Comparison of ENCODE assay signal across 24 cellular contexts in the genomic region with DNA sequence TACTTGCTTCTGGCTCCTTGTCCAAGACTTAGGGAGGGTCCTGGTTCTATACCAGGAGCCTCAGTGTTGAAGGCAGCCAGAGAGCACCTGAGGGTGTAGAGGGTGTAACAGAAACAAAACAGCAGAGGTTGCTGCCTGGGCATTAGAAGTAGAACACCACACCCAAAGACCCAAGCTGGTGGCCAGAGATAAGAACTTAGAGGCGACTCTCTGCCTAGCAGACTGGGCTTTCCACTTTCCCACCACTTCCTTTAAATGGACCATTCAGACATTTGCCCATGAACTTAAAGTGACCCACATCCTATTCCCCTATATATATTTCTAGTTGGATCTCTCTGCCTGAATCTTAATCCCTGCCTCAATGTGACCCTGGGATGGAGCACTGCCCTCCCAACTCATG.
"Had no signal": no experiment of that assay in that cellular context is flagged by ENCODE, and none has a peak within 500 bp of the region (broad histone marks: within the 10 kb centered on the region; RNA-seq: fewer than 3 reads in every experiment).

No MANE protein-coding gene starts in this region.

- DNase-seq: activated CD4-positive, alpha-beta T cell treated with anti-CD3 and anti-CD28 coated beads for 48 hours; activated CD4-positive, alpha-beta T cell treated with anti-CD3 and anti-CD28 coated beads, Interleukin-2, amount 50 U/mL, for 4 hours; activated CD4-positive, CD25-positive, alpha-beta regulatory T cell treated with anti-CD3 and anti-CD28 coated beads, Interleukin-2, amount 50 U/mL, for 72 hours; activated naive CD4-positive, alpha-beta T cell treated with anti-CD3 and anti-CD28 coated beads, Interleukin-2, amount 50 U/mL, for 16 hours; activated naive CD8-positive, alpha-beta T cell treated with anti-CD3 and anti-CD28 coated beads, Interleukin-2, amount 10 ng/mL, durations not matched to agents 7 days and 5 days; activated T-cell treated with anti-CD3 and anti-CD28 coated beads, Interleukin-2, amount 50 U/mL, for 72 hours; adrenal gland; anterior cingulate cortex; cerebellar nuclear complex; NCI-H1092; NCI-H1417; NCI-H1694; NCI-H2029 treated with DMSO at 0.1 percent for 48 hours; NCI-H345; NCI-H510A; NCI-H526 treated with DMSO at 0.1 percent for 48 hours; NCI-H82; RPMI8226; T-cell; T-helper 2 cell; T1000 had no signal

- ATAC-seq: activated T-cell treated with anti-CD3 and anti-CD28 coated beads, Interleukin-2, amount 50 U/mL, for 72 hours; Panc1; Right ventricle myocardium inferior; T-cell; WTC11 had no signal
